27 cellular contexts compared by ENCODE assay signal in the genomic region with DNA sequence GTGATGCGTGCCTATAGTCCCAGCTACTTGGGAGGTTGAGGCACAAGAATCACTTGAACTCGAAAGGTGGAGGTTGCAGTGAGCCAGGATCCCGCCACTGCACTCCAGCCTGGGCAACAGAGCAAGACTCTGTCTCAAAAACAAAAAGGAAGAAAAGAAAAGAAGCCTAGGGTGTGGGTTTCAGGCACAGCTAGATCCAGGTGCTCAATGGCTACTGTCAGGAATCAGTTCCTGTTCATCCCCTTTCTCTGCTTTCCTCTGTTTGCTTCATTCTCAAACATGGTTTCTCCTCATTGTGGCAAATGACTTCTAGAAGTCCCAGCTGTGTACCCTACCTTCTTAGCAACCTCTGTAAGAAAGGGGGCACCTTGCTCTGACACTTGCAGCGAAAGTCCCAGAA. TPM values are rescaled to one million over a fixed set of nuclear protein-coding genes. Genes with fewer than 3 reads are reported as not detected.
"Had no signal": no experiment of that assay in that cellular context is flagged by ENCODE, and none has a peak within 500 bp of the region (broad histone marks: within the 10 kb centered on the region; RNA-seq: fewer than 3 reads in every experiment).

No MANE protein-coding gene starts in this region.

- H3K36me3 ChIP-seq: left lung, lower lobe of right lung, pancreas, prostate gland, sigmoid colon, spleen, suprapubic skin, thoracic aorta, tibial artery, uterus had no signal

- DNase-seq: kidney, left lung, lower lobe of right lung, mammary epithelial cell, mesendoderm, naive B cell, natural killer cell, nephron progenitor cell, pancreas, retina, sigmoid colon, small intestine, spleen had no signal

- H3K4me1 ChIP-seq: prostate gland, sigmoid colon, uterus had no signal

- H3K27ac ChIP-seq: left lung, lower lobe of right lung, pancreas, sigmoid colon, spleen, suprapubic skin, thoracic aorta, tibial artery, uterus had no signal

- H3K4me3 ChIP-seq: left lung, lower lobe of right lung, pancreas, prostate gland, sigmoid colon, suprapubic skin, thoracic aorta, tibial artery, uterus had no signal

- FAIRE-seq: islet of Langerhans, kidney, pancreas, small intestine had no signal

- H3K27me3 ChIP-seq: left lung, pancreas, suprapubic skin, uterus had no signal

- H3K9me3 Mint-ChIP-seq: immature natural killer cell; mesothelial cell of epicardium; naive B cell; natural killer cell; nephron progenitor cell; stimulated activated effector memory CD8-positive, alpha-beta T cell treated with anti-CD3 and anti-CD28 coated beads, Interleukin-12 subunit alpha, Interleukin-12 subunit beta, amount 100 ng/mL, for 72 hours; stimulated activated naive CD8-positive, alpha-beta T cell treated with anti-CD3 and anti-CD28 coated beads, Interleukin-15, Interleukin-2, amounts not matched to agents 100 ng/mL and 50 ng/mL, for 24 hours had no signal

- H3K27ac Mint-ChIP-seq: immature natural killer cell; mesothelial cell of epicardium; natural killer cell; stimulated activated effector memory CD8-positive, alpha-beta T cell treated with anti-CD3 and anti-CD28 coated beads, Interleukin-12 subunit alpha, Interleukin-12 subunit beta, amount 100 ng/mL, for 72 hours; stimulated activated naive CD8-positive, alpha-beta T cell treated with anti-CD3 and anti-CD28 coated beads, Interleukin-15, Interleukin-2, amounts not matched to agents 100 ng/mL and 50 ng/mL, for 24 hours had no signal

- H3K36me3 Mint-ChIP-seq: immature natural killer cell; mesothelial cell of epicardium; naive B cell; natural killer cell; stimulated activated effector memory CD8-positive, alpha-beta T cell treated with anti-CD3 and anti-CD28 coated beads, Interleukin-12 subunit alpha, Interleukin-12 subunit beta, amount 100 ng/mL, for 72 hours had no signal

- H3K4me3 Mint-ChIP-seq: mesothelial cell of epicardium; natural killer cell; nephron progenitor cell; stimulated activated effector memory CD8-positive, alpha-beta T cell treated with anti-CD3 and anti-CD28 coated beads, Interleukin-12 subunit alpha, Interleukin-12 subunit beta, amount 100 ng/mL, for 72 hours; stimulated activated naive CD8-positive, alpha-beta T cell treated with anti-CD3 and anti-CD28 coated beads, Interleukin-15, Interleukin-2, amounts not matched to agents 100 ng/mL and 50 ng/mL, for 24 hours had no signal

- H3K9me3 ChIP-seq: left lung, lower lobe of right lung, pancreas, prostate gland, sigmoid colon, spleen, suprapubic skin, thoracic aorta, tibial artery, uterus had no signal

RNA-seq across cellular contexts. Expression of a gene that starts 5.9 kb away (rescaled TPM):
- total RNA-seq: mononuclear cell, natural killer cell, osteoblast, right cardiac atrium, sigmoid colon, spleen, subcutaneous adipose tissue had no signal
- polyA plus RNA-seq: immature natural killer cell, right cardiac atrium, spleen had no signal

RNA-seq across cellular contexts. Expression of a gene that starts 25.4 kb away (rescaled TPM):
- total RNA-seq: mononuclear cell, natural killer cell had no signal
- polyA plus RNA-seq: immature natural killer cell had no signal
